Comparison of ENCODE assay signal across 9 cellular contexts in genomic region chr3:126261037-126261436, GRCh38.
DNase-seq lines count a peak whose midpoint lies in the region; ATAC-seq and TF ChIP-seq lines count a peak whose summit lies in the region.
"Had no signal": no experiment of that assay in that cellular context is flagged by ENCODE, and none has a peak within 500 bp of the region (broad histone marks: within the 10 kb centered on the region; RNA-seq: fewer than 3 reads in every experiment).

No MANE protein-coding gene starts in this region.

- BruUV-seq in A673 (replicated peaks; lab: Mats Ljungman, UMichigan) = no TSS peak

- H3K4me1 ChIP-seq in A673 (ENCODE audit: insufficient read depth, low read length, poor library complexity, severe bottlenecking) (peaks cover 55% of the 10 kb centered on the region), HUES6 (ENCODE audit: control insufficient read depth, insufficient read depth, low read length) (peaks cover 21% of the 10 kb centered on the region)
- H3K4me1 ChIP-seq: parathyroid adenoma had no signal

- TF ChIP-seq CTCF in A673 (conservative IDR thresholded peaks at IDR 0.05; ENCODE audit: low read depth, low read length) (0 out of 2 replicates have a peak, but pooled peaks have one; percentile 33), astrocyte of the cerebellum (IDR thresholded peaks at IDR 0.05; ENCODE audit: low read depth, low read length, missing control alignments) (peak; percentile 36)

- CTCF ChIA-PET in A673 (lab: Charles Lee) = no interaction called here

- peak overlapping the region; percentile 94 for H3K27ac ChIP-seq in A673 (ENCODE audit: low read depth, low read length, poor library complexity, severe bottlenecking)
- peak overlapping the region; percentile 72; the same call in 1 of the 2 replicates for H3K27ac ChIP-seq in HUES6 (ENCODE audit: low read depth, low read length)
- H3K27ac ChIP-seq: parathyroid adenoma had no signal

- H3K4me3 ChIP-seq in A673 (ENCODE audit: low read depth, low read length, poor library complexity, severe bottlenecking) = no peak overlapping the region
- no peak overlapping the region for H3K4me3 ChIP-seq in HUES6 (ENCODE audit: low read depth, low read length)
- H3K4me3 ChIP-seq in astrocyte of the cerebellum (ENCODE audit: low read depth, low read length) = no peak overlapping the region

- no peaks in the 10 kb centered on the region for H3K36me3 ChIP-seq in A673 (ENCODE audit: insufficient read depth, low read length, poor library complexity, severe bottlenecking)
- no peaks in the 10 kb centered on the region for H3K36me3 ChIP-seq in HUES6 (ENCODE audit: control insufficient read depth, insufficient read depth, low read length)

- intact Hi-C loops in A673 (cut with micrococcal nuclease; ENCODE audit: unreplicated experiment) (no loop called here), left colon (cut with DNase I, micrococcal nuclease) (loop anchor here (5.0 to 10.0 kb wide), 2 partner anchors 114 to 131 kb away; partner anchors contain the start of gene CFAP100 (in 1 of the 2))

- ATAC-seq in left colon (no peak), GM21360 (IDR thresholded peaks at IDR 0.05; ENCODE audit: unreplicated experiment) (no peak), GM21737 (IDR thresholded peaks at IDR 0.05; ENCODE audit: unreplicated experiment) (no peak)

- in situ Hi-C loops in astrocyte of the cerebellum (cut with HindIII; ENCODE audit: low sequenced_read_pairs) = no loop called here

- no peaks in the 10 kb centered on the region for H3K27me3 ChIP-seq in A673 (replicated peaks; ENCODE audit: insufficient read depth, low read depth, low read length, poor library complexity)
- no peaks in the 10 kb centered on the region for H3K27me3 ChIP-seq in HUES6 (ENCODE audit: control insufficient read depth, insufficient read depth, low read length)

- POLR2A ChIA-PET in A673 (lab: Charles Lee; ENCODE audit: low non-redundant PET) = interaction anchor here (0.7 kb wide), 1 partner anchor 26 kb away, joined by 5 read pairs; no protein-coding TSS in a partner anchor

- H3K9ac ChIP-seq in HUES6 (ENCODE audit: low read length) = peak overlapping the region; percentile 32
- H3K9ac ChIP-seq: parathyroid adenoma had no signal

- no peaks in the 10 kb centered on the region for H3K9me3 ChIP-seq in A673 (ENCODE audit: low read depth, low read length, poor library complexity, severe bottlenecking)
- peaks cover 10% of the 10 kb centered on the region for H3K9me3 ChIP-seq in HUES6 (ENCODE audit: control insufficient read depth, insufficient read depth, low read depth, low read length)

- DNase-seq in A673 (ENCODE audit: low spot score) (peak; percentile 89), astrocyte of the cerebellum (ENCODE audit: low read depth) (no peak), left colon (peak; percentile 23 to 35), putamen (ENCODE audit: low spot score) (no peak), NCI-H748 (lab: John Stamatoyannopoulos, UW; ENCODE audit: unreplicated experiment) (no peak)

Comparison
In these comparisons a context has a peak if more than half of its experiments do, and no peak if none do; other contexts are left out.
1. DNase-seq: peak in A673 (single experiment) and left colon (2 of 2); none in astrocyte of the cerebellum (single experiment), putamen (single experiment) and NCI-H748 (single experiment).